Comparison of ENCODE assay signal across 4 cellular contexts in the genomic region with DNA sequence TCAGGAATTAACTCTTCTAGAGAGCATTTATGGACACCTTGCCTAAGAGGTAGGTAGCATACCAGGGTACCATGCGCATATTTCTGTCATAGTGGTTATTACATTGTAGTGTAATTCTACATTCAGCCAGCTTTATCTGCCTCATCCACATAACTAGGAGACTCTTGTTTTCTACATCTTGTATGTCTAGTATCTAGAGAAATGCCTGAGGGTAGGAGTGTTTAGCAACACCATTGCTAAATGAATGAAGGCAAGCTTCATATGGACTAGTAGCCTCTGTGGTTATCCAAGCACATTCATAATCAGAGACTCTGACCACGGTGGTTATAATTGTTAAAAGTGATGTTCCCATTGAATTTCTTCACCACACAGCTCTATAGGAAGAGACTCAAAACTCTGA.
"Had no signal": no experiment of that assay in that cellular context is flagged by ENCODE, and none has a peak within 500 bp of the region (broad histone marks: within the 10 kb centered on the region; RNA-seq: fewer than 3 reads in every experiment).

No MANE protein-coding gene starts in this region.

- H3K27ac ChIP-seq: HL-60 had no signal

- H3K4me3 ChIP-seq: K562 had no signal

- DNase-seq: IMR-90, KBM-7 had no signal
